24 cellular contexts compared by ENCODE assay signal in genomic region chr20:36213362-36213761, GRCh38.
"Had no signal": no experiment of that assay in that cellular context is flagged by ENCODE, and none has a peak within 500 bp of the region (broad histone marks: within the 10 kb centered on the region; RNA-seq: fewer than 3 reads in every experiment).

No MANE protein-coding gene starts in this region.

- H3K27ac ChIP-seq: stomach, suprapubic skin, testis, thoracic aorta, thyroid gland, tibial artery, tibial nerve, transverse colon, upper lobe of left lung, upper lobe of right lung, uterus, vagina had no signal

- H3K9me3 ChIP-seq: stomach, suprapubic skin, testis, thoracic aorta, thyroid gland, tibial artery, tibial nerve, transverse colon, upper lobe of left lung, upper lobe of right lung, uterus, vagina had no signal

- H3K4me3 ChIP-seq: stomach, suprapubic skin, testis, thoracic aorta, thyroid gland, tibial artery, tibial nerve, transverse colon, upper lobe of left lung, upper lobe of right lung, uterus, vagina had no signal

- H3K4me1 ChIP-seq: stomach, suprapubic skin, testis, thyroid gland, tibial artery, tibial nerve, transverse colon, upper lobe of left lung, upper lobe of right lung, uterus, vagina had no signal

- H3K36me3 ChIP-seq: uterus had no signal

- H3K27me3 ChIP-seq: stomach, suprapubic skin, testis, thyroid gland, tibial artery, tibial nerve, transverse colon, upper lobe of left lung, upper lobe of right lung, uterus, vagina had no signal

- DNase-seq: stimulated activated CD4-positive, alpha-beta T cell treated with anti-CD3 and anti-CD28 coated beads, Interleukin-2, amount 100 ng/mL, for 48 hours; stimulated activated CD4-positive, alpha-beta T cell treated with anti-CD3 and anti-CD28 coated beads, Interleukin-4, amount 100 ng/mL, for 1 hour; stimulated activated CD4-positive, alpha-beta T cell treated with anti-CD3 and anti-CD28 coated beads, Interleukin-4, amount 100 ng/mL, for 24 hours; stimulated activated CD4-positive, alpha-beta T cell treated with anti-CD3 and anti-CD28 coated beads, Interleukin-4, amount 100 ng/mL, for 4 hours; stimulated activated CD8-positive, alpha-beta memory T cell treated with anti-CD3 and anti-CD28 coated beads, Interleukin-4, amount 100 ng/mL, for 48 hours; stimulated activated naive B cell treated with anti-CD40 and anti-IgM and Interleukin-4, amounts not matched to agents 10 μg/mL and 1 μg/mL and 100 μg/mL, for 72 hours; stimulated activated naive CD4-positive, alpha-beta T cell; stimulated activated naive CD4-positive, alpha-beta T cell treated with Interleukin-2 at 50 U/mL for 16 hours; stimulated activated naive CD8-positive, alpha-beta T cell treated with anti-CD3 and anti-CD28 coated beads, Interleukin-15, amount 100 ng/mL, for 72 hours; stimulated activated naive CD8-positive, alpha-beta T cell treated with anti-CD3 and anti-CD28 coated beads, Interleukin-15, Interleukin-2, amounts not matched to agents 100 U/mL and 50 U/mL, for 24 hours; stomach; substantia nigra; testis; thyroid gland; tibial artery; transverse colon; trophoblast cell; upper lobe of left lung; upper lobe of right lung; uterus had no signal
